ENCODE assay signal across 8 cellular contexts in the genomic region with DNA sequence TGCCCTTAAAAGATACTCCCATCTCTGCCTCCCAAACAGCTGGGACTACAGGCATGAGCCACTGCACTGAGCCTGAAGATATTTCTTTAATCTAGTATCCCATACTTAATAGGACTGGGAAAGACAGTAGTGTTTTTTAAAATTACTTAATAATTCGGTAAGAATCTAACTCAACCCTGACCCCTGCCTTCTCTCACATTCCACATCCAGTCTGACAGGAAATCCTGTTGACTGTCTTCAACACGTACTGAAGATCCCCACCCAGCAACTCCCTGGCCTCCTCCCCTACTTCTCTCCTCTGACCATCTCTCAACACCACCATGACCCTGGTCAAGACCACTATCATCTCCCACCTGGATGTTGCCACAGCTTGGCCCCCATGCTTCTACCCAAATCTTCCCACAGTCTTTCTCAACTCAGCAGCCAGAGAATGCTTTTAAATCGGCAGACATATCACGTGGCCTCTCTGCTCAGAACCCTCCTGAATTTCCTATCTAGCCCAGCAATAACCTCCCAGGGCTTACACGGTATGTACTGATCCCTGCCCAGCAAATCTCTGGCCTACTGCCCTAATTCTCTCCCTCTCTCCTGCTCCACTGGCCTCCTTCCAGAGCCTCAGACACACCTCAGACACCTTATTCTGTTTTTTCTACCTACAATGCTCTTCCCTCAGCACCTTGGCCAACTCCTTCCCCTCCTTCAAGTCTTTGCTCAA.
DNase-seq lines count a peak whose midpoint lies in the region; ATAC-seq and TF ChIP-seq lines count a peak whose summit lies in the region.
"Not testable (repeated sequence)": the region's sequence is repeated elsewhere in the genome, so short reads cannot be mapped to it uniquely, and the experiment has no call there.

No MANE protein-coding gene starts in this region.

- ATAC-seq in central memory CD8-positive, alpha-beta T cell (replicated peaks; ENCODE audit: extremely low read depth, poor library complexity, severe bottlenecking): not testable (repeated sequence)

- H3K27ac ChIP-seq in endodermal cell (ENCODE audit: low read depth, low read length): not testable (repeated sequence)
- peak overlapping the region in 3 of 4 donors; percentile 46 to 69 (median 53) for H3K27ac ChIP-seq in esophagus squamous epithelium

- not testable (repeated sequence) for H3K9ac ChIP-seq in endodermal cell (ENCODE audit: extremely low read depth, low read length, poor library complexity, severe bottlenecking)

- H3K9me3 Mint-ChIP-seq in central memory CD8-positive, alpha-beta T cell; endodermal cell; type B pancreatic cell: not testable (repeated sequence)

- not testable (repeated sequence) for H3K36me3 Mint-ChIP-seq in central memory CD8-positive, alpha-beta T cell (ENCODE audit: insufficient read depth)
- peaks cover 24% of the 10 kb centered on the region for H3K36me3 Mint-ChIP-seq in endodermal cell (ENCODE audit: low read depth)
- peaks cover 10% of the 10 kb centered on the region for H3K36me3 Mint-ChIP-seq in type B pancreatic cell

- TF ChIP-seq CTCF in endodermal cell (conservative IDR thresholded peaks at IDR 0.05); esophagus squamous epithelium (IDR thresholded peaks at IDR 0.05); type B pancreatic cell (conservative IDR thresholded peaks at IDR 0.05): not testable (repeated sequence)

- not testable (repeated sequence) for TF ChIP-seq RAD21 in Ishikawa (IDR thresholded peaks at IDR 0.05; ENCODE audit: low read depth)

- WGBS in endodermal cell (ENCODE audit: insufficient coverage in 1 of 2, insufficient read length in 1 of 2), 2 experiments: 87 to 88% methylated on average over 5 of the region's 5 CpGs
- 31 to 38% methylated on average over 5 of the region's 5 CpGs for WGBS in esophagus squamous epithelium, 2 donors

- not testable (repeated sequence) for H3K4me1 Mint-ChIP-seq in central memory CD8-positive, alpha-beta T cell; endodermal cell; type B pancreatic cell (ENCODE audit: unreplicated experiment)

- not testable (repeated sequence) for H3K27me3 Mint-ChIP-seq in central memory CD8-positive, alpha-beta T cell; endodermal cell (ENCODE audit: insufficient read depth); type B pancreatic cell

- not testable (repeated sequence) for H3K9me3 ChIP-seq in endodermal cell (ENCODE audit: control insufficient read depth, low read length); esophagus squamous epithelium

- not testable (repeated sequence) for TF ChIP-seq EP300 in Ishikawa (IDR thresholded peaks at IDR 0.05; ENCODE audit: borderline replicate concordance)

- H3K36me3 ChIP-seq in endodermal cell (ENCODE audit: control insufficient read depth, insufficient read depth, low read length): not testable (repeated sequence)
- peaks cover 0 to 18% (median 0%) of the 10 kb centered on the region in 3 donors for H3K36me3 ChIP-seq in esophagus squamous epithelium

- H3K27me3 ChIP-seq in endodermal cell (ENCODE audit: control insufficient read depth, insufficient read depth, low read length, poor library complexity, severe bottlenecking); esophagus squamous epithelium: not testable (repeated sequence)

- not testable (repeated sequence) for TF ChIP-seq POLR2A in esophagus squamous epithelium (IDR thresholded peaks at IDR 0.05)

- H3K4me3 Mint-ChIP-seq in central memory CD8-positive, alpha-beta T cell; endodermal cell; type B pancreatic cell: not testable (repeated sequence)

- H3K27ac Mint-ChIP-seq in central memory CD8-positive, alpha-beta T cell (ENCODE audit: low read depth): peak overlapping the region; percentile 5
- H3K27ac Mint-ChIP-seq in endodermal cell (peak overlapping the region; percentile 52), type B pancreatic cell (peak overlapping the region; percentile 22)

- intact Hi-C loops in esophagus squamous epithelium (cut with DNase I): not testable (repeated sequence)

- not testable (repeated sequence) for H3K4me1 ChIP-seq in endodermal cell (ENCODE audit: control insufficient read depth, insufficient read depth, low read length)
- H3K4me1 ChIP-seq in esophagus squamous epithelium: peaks cover 0 to 12% (median 3%) of the 10 kb centered on the region in 3 donors

- DNase-seq in ELR (ENCODE audit: low read depth) (peak; percentile 34), amniotic epithelial cell (ENCODE audit: low read depth) (peak; percentile 46), mucosa of gallbladder (ENCODE audit: low spot score) (peak; percentile 24)
- not testable (repeated sequence) for DNase-seq in central memory CD8-positive, alpha-beta T cell (ENCODE audit: low spot score in 2 of 2); endodermal cell; esophagus squamous epithelium (lab: John Stamatoyannopoulos, UW); type B pancreatic cell (ENCODE audit: extremely low spot score, unreplicated experiment)

- H3K4me3 ChIP-seq in endodermal cell (ENCODE audit: low read length); esophagus squamous epithelium: not testable (repeated sequence)

TF ChIP-seq in Ishikawa, 13 proteins besides CTCF, POLR2A, EP300 and RAD21:
- TF ChIP-seq, protein P1, sequence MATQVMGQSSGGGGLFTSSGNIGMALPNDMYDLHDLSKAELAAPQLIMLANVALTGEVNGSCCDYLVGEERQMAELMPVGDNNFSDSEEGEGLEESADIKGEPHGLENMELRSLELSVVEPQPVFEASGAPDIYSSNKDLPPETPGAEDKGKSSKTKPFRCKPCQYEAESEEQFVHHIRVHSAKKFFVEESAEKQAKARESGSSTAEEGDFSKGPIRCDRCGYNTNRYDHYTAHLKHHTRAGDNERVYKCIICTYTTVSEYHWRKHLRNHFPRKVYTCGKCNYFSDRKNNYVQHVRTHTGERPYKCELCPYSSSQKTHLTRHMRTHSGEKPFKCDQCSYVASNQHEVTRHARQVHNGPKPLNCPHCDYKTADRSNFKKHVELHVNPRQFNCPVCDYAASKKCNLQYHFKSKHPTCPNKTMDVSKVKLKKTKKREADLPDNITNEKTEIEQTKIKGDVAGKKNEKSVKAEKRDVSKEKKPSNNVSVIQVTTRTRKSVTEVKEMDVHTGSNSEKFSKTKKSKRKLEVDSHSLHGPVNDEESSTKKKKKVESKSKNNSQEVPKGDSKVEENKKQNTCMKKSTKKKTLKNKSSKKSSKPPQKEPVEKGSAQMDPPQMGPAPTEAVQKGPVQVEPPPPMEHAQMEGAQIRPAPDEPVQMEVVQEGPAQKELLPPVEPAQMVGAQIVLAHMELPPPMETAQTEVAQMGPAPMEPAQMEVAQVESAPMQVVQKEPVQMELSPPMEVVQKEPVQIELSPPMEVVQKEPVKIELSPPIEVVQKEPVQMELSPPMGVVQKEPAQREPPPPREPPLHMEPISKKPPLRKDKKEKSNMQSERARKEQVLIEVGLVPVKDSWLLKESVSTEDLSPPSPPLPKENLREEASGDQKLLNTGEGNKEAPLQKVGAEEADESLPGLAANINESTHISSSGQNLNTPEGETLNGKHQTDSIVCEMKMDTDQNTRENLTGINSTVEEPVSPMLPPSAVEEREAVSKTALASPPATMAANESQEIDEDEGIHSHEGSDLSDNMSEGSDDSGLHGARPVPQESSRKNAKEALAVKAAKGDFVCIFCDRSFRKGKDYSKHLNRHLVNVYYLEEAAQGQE (IDR thresholded peaks at IDR 0.05; ENCODE audit: low read depth): peak; percentile 59
